Comparison of ENCODE assay signal across 15 cellular contexts in the genomic region with DNA sequence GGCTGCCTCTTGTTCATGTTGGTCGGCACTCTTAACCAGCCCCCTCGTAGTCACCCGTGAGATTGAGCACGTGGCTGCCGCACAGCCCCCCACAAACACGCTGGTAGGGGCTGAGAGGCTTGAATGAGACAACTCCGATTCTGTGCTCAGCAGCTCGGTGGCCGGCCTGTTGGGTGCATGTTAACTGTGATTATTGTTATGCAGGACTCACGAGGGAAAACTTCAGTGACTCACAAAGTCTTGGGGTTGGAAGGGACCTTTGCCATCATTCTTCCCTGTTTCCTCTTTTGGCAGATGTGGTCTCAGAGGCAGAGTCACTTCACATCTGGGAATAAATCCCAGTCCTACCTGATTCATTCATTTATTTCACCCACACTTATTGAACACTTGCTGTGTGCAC.
DNase-seq lines count a peak whose midpoint lies in the region; ATAC-seq and TF ChIP-seq lines count a peak whose summit lies in the region.
"Had no signal": no experiment of that assay in that cellular context is flagged by ENCODE, and none has a peak within 500 bp of the region (broad histone marks: within the 10 kb centered on the region; RNA-seq: fewer than 3 reads in every experiment).

No MANE protein-coding gene starts in this region.

- peak; percentile 73 for DNase-seq in AG08396 (ENCODE audit: low spot score)
- no peak for DNase-seq in Panc1 (ENCODE audit: low read depth, low spot score)
- peak; percentile 69 for DNase-seq in fibroblast of gingiva (ENCODE audit: low read depth)
- DNase-seq in renal cortical epithelial cell (ENCODE audit: low read depth) = peak; percentile 59
- DNase-seq in HT-29 (ENCODE audit: low spot score) = no peak
- no peak for DNase-seq in right lobe of liver
- DNase-seq: activated CD4-positive, alpha-beta T cell treated with anti-CD3 and anti-CD28 coated beads, Interleukin-2, amount 50 U/mL, for 48 hours; activated gamma-delta T cell; BE2C; GOT3; MV-4-11; NCI-H748 treated with DMSO at 0.1 percent for 48 hours had no signal

- intact Hi-C loops in Panc1 (cut with micrococcal nuclease; ENCODE audit: unreplicated experiment) (no loop called here), right lobe of liver (cut with DNase I) (no loop called here)

- POLR2A ChIA-PET in Panc1 (lab: Charles Lee) = no interaction called here

- peaks cover 5% of the 10 kb centered on the region; the same call in 1 of the 2 replicates for H3K4me1 ChIP-seq in Panc1 (ENCODE audit: control insufficient read depth, insufficient read depth, low read length)
- no peaks in the 10 kb centered on the region for H3K4me1 ChIP-seq in right lobe of liver

- no peak for TF ChIP-seq POLR2A in right lobe of liver (IDR thresholded peaks at IDR 0.05)

- WGBS in right lobe of liver (ENCODE audit: insufficient coverage, low coverage, low lambda C conversion rate, missing lambda C conversion rate) = 71% methylated on average over 8 of the region's 10 CpGs

- no peaks in the 10 kb centered on the region for H3K27me3 ChIP-seq in Panc1 (ENCODE audit: control insufficient read depth, insufficient read depth, low read length)
- no peaks in the 10 kb centered on the region for H3K27me3 ChIP-seq in right lobe of liver
- H3K27me3 ChIP-seq: BE2C had no signal

- TF ChIP-seq CTCF in Panc1 (IDR thresholded peaks at IDR 0.05) (no peak), right lobe of liver (IDR thresholded peaks at IDR 0.05) (no peak)

- in situ Hi-C loops in Panc1 (cut with HindIII; ENCODE audit: low pct_unique_long_range_greater_than_20kb, low sequenced_read_pairs) = no loop called here

- no TSS peak for BruUV-seq in Panc1 (replicated peaks; lab: Mats Ljungman, UMichigan)

- CTCF ChIA-PET in Panc1 (lab: Charles Lee) = no interaction called here

- ATAC-seq in Panc1 (peak; percentile 15; the same call in 1 of the 2 replicates), SK-N-SH treated with all-trans-retinoic acid at 6 μM for 48 hours (no peak), HG03571 (IDR thresholded peaks at IDR 0.05; ENCODE audit: unreplicated experiment) (no peak), right lobe of liver (no peak)
- ATAC-seq: sciatic nerve had no signal

- H3K36me3 ChIP-seq in Panc1 (ENCODE audit: control insufficient read depth, insufficient read depth, low read length) = no peaks in the 10 kb centered on the region
- no peaks in the 10 kb centered on the region for H3K36me3 ChIP-seq in right lobe of liver
- H3K36me3 ChIP-seq: BE2C had no signal

- no peak overlapping the region; the same call in 1 of the 2 replicates for H3K27ac ChIP-seq in Panc1 (ENCODE audit: low read length)
- H3K27ac ChIP-seq in right lobe of liver = no peak overlapping the region

- H3K4me3 ChIP-seq in Panc1 (ENCODE audit: low read depth in 2 of 2, low read length in 2 of 2) (no peak overlapping the region), right lobe of liver (no peak overlapping the region)

- no peaks in the 10 kb centered on the region for H3K9me3 ChIP-seq in Panc1 (ENCODE audit: control insufficient read depth, insufficient read depth, low read depth, low read length)
- H3K9me3 ChIP-seq in right lobe of liver = no peaks in the 10 kb centered on the region
- H3K9me3 ChIP-seq: BE2C had no signal

TF ChIP-seq in SK-N-SH treated with all-trans-retinoic acid at 6 μM for 48 hours, 23 proteins besides CTCF, POLR2A, EP300 and RAD21:
- TF ChIP-seq ZFP3 (CRISPR knock-in tag; IDR thresholded peaks at IDR 0.05) (no peak), ISL1 (CRISPR knock-in tag; IDR thresholded peaks at IDR 0.05) (no peak), CSRNP3 (CRISPR knock-in tag; IDR thresholded peaks at IDR 0.05) (no peak), ZNF70 (CRISPR knock-in tag; IDR thresholded peaks at IDR 0.05) (no peak), RARB (CRISPR knock-in tag; IDR thresholded peaks at IDR 0.05) (no peak), ARNTL (CRISPR knock-in tag; IDR thresholded peaks at IDR 0.05; ENCODE audit: borderline replicate concordance, low read depth) (no peak), TOX (CRISPR knock-in tag; IDR thresholded peaks at IDR 0.05; ENCODE audit: borderline replicate concordance) (no peak), ZNF565 (CRISPR knock-in tag; conservative IDR thresholded peaks at IDR 0.05; ENCODE audit: low read depth) (no peak), CSDC2 (CRISPR knock-in tag; IDR thresholded peaks at IDR 0.05) (no peak), GLIS3 (CRISPR knock-in tag; IDR thresholded peaks at IDR 0.05) (no peak), OSR1 (CRISPR knock-in tag; IDR thresholded peaks at IDR 0.05) (no peak), ESRRG (CRISPR knock-in tag; IDR thresholded peaks at IDR 0.05) (no peak), ZNF8 (CRISPR knock-in tag; IDR thresholded peaks at IDR 0.05) (no peak), CREB5 (CRISPR knock-in tag; IDR thresholded peaks at IDR 0.05; ENCODE audit: low read depth) (no peak)

Comparison
In these comparisons a context has a peak if more than half of its experiments do, and no peak if none do; other contexts are left out.
1. DNase-seq: peak in AG08396 (single experiment), fibroblast of gingiva (single experiment) and renal cortical epithelial cell (single experiment); none in Panc1 (single experiment), HT-29 (single experiment) and right lobe of liver (0 of 3).